1 cellular context compared by ENCODE assay signal in the genomic region with DNA sequence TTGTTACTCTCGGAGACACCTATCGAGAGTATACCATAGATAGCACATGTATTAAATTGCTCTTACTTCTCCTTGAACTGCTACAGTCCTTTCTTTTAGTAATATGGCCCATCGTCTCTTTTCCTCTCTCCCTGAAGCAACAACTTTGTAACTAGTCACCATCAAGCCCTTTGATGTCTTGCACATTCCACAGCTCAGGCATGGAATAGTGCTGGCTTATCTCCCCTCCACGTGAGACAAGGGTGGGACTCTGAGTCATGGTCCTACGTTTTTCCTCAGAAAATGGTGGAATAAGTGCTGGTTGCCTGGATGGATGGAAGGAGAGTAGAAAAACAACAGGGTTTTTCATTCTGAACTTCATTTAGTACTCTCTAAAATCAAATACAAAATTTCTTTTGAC.
A peak's percentile ranks its signal among the peaks of the same experiment; 100 is the strongest.
TF ChIP-seq lines count a peak whose summit lies in the region.

No MANE protein-coding gene starts in this region.

TF ChIP-seq in K562, 482 proteins besides CTCF, POLR2A, EP300 and RAD21 (continued from another document):
- TF ChIP-seq, protein P1, sequence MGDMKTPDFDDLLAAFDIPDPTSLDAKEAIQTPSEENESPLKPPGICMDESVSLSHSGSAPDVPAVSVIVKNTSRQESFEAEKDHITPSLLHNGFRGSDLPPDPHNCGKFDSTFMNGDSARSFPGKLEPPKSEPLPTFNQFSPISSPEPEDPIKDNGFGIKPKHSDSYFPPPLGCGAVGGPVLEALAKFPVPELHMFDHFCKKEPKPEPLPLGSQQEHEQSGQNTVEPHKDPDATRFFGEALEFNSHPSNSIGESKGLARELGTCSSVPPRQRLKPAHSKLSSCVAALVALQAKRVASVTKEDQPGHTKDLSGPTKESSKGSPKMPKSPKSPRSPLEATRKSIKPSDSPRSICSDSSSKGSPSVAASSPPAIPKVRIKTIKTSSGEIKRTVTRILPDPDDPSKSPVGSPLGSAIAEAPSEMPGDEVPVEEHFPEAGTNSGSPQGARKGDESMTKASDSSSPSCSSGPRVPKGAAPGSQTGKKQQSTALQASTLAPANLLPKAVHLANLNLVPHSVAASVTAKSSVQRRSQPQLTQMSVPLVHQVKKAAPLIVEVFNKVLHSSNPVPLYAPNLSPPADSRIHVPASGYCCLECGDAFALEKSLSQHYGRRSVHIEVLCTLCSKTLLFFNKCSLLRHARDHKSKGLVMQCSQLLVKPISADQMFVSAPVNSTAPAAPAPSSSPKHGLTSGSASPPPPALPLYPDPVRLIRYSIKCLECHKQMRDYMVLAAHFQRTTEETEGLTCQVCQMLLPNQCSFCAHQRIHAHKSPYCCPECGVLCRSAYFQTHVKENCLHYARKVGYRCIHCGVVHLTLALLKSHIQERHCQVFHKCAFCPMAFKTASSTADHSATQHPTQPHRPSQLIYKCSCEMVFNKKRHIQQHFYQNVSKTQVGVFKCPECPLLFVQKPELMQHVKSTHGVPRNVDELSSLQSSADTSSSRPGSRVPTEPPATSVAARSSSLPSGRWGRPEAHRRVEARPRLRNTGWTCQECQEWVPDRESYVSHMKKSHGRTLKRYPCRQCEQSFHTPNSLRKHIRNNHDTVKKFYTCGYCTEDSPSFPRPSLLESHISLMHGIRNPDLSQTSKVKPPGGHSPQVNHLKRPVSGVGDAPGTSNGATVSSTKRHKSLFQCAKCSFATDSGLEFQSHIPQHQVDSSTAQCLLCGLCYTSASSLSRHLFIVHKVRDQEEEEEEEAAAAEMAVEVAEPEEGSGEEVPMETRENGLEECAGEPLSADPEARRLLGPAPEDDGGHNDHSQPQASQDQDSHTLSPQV (IDR thresholded peaks at IDR 0.05), result peak; percentile 54; the same call in 1 of the 2 replicates
- TF ChIP-seq, protein P2, sequence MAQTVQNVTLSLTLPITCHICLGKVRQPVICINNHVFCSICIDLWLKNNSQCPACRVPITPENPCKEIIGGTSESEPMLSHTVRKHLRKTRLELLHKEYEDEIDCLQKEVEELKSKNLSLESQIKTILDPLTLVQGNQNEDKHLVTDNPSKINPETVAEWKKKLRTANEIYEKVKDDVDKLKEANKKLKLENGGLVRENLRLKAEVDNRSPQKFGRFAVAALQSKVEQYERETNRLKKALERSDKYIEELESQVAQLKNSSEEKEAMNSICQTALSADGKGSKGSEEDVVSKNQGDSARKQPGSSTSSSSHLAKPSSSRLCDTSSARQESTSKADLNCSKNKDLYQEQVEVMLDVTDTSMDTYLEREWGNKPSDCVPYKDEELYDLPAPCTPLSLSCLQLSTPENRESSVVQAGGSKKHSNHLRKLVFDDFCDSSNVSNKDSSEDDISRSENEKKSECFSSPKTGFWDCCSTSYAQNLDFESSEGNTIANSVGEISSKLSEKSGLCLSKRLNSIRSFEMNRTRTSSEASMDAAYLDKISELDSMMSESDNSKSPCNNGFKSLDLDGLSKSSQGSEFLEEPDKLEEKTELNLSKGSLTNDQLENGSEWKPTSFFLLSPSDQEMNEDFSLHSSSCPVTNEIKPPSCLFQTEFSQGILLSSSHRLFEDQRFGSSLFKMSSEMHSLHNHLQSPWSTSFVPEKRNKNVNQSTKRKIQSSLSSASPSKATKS (CRISPR knock-in tag; IDR thresholded peaks at IDR 0.05), result no peak
- TF ChIP-seq DMBX1 (CRISPR knock-in tag; IDR thresholded peaks at IDR 0.05; ENCODE audit: borderline replicate concordance) (0 out of 2 replicates have a peak, but pooled peaks have one; percentile 42), DPF2 (IDR thresholded peaks at IDR 0.05) (0 out of 2 replicates have a peak, but pooled peaks have one; percentile 20), LEF1 (IDR thresholded peaks at IDR 0.05) (peak; percentile 67), KDM5B (IDR thresholded peaks at IDR 0.05; ENCODE audit: insufficient replicate concordance, low read depth, low read length) (no peak), MNT (conservative IDR thresholded peaks at IDR 0.05) (0 out of 4 replicates have a peak, but pooled peaks of 1 of the 2 experiments have one; percentile 18), CXXC5 (CRISPR knock-in tag; IDR thresholded peaks at IDR 0.05) (peak; percentile 17; the same call in 1 of the 2 replicates), ARID1B (IDR thresholded peaks at IDR 0.05) (peak; percentile 30), CHAMP1 (IDR thresholded peaks at IDR 0.05) (no peak), PTBP1 (IDR thresholded peaks at IDR 0.05; ENCODE audit: low read depth, low read length) (no peak), EHMT2 (IDR thresholded peaks at IDR 0.05) (0 out of 2 replicates have a peak, but pooled peaks have one; percentile 9)
